In genomic region chr12:44550377-44550776, GRCh38 we compare ENCODE assay signal across 11 cellular contexts.
"Had no signal": no experiment of that assay in that cellular context is flagged by ENCODE, and none has a peak within 500 bp of the region (broad histone marks: within the 10 kb centered on the region; RNA-seq: fewer than 3 reads in every experiment).

No MANE protein-coding gene starts in this region.

- ATAC-seq: GM23338, HCT116 had no signal

- DNase-seq: GM23248, GOT3, H7, H9, HCEC 1CT, HFFc6 had no signal

- FAIRE-seq: H1, H54 had no signal

- H3K9ac ChIP-seq: GM23248 had no signal

- H3K9me3 Mint-ChIP-seq: GM23338, H9 had no signal

- H3K4me3 ChIP-seq: GM23248, GM23338, HAP-1 had no signal

- H3K4me3 Mint-ChIP-seq: GM23338, H9, HFFc6 had no signal

- H3K27ac ChIP-seq: GM23248 had no signal

- H2AFZ ChIP-seq: GM23248, GM23338 had no signal

- H3K4me1 ChIP-seq: HAP-1 had no signal

- H3K36me3 ChIP-seq: HAP-1 had no signal

- H3K4me2 ChIP-seq: GM23338 had no signal

- H3K27ac Mint-ChIP-seq: GM23338, H9, HFFc6 had no signal

- H3K9me3 ChIP-seq: HAP-1 had no signal
